ENCODE assay signal across 8 cellular contexts in genomic region chr21:33403128-33403785, GRCh38. TPM values are rescaled to one million over a fixed set of nuclear protein-coding genes. Genes with fewer than 3 reads are reported as not detected.
DNase-seq lines count a peak whose midpoint lies in the region; ATAC-seq and TF ChIP-seq lines count a peak whose summit lies in the region.

A gene with protein sequence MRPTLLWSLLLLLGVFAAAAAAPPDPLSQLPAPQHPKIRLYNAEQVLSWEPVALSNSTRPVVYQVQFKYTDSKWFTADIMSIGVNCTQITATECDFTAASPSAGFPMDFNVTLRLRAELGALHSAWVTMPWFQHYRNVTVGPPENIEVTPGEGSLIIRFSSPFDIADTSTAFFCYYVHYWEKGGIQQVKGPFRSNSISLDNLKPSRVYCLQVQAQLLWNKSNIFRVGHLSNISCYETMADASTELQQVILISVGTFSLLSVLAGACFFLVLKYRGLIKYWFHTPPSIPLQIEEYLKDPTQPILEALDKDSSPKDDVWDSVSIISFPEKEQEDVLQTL (plus strand): TSS chr21:33403413. CDS start chr21:33403544, 131 bp downstream.

- no peaks in the 10 kb centered on the region for H3K9me3 Mint-ChIP-seq in GM23338

- WGBS in adrenal gland, 4 donors, result 0 to 1% (median 0%) methylated on average over 13 to 84 of the region's 89 CpGs
- WGBS in psoas muscle, 3 donors, result 0 to 1% (median 0%) methylated on average over 41 to 89 of the region's 89 CpGs

- ATAC-seq in GM23338 (peak; percentile 47), psoas muscle (peak; percentile 37 to 65 (median 56)), HG02571 (IDR thresholded peaks at IDR 0.05; ENCODE audit: unreplicated experiment) (no peak)

- H3K27ac ChIP-seq in GM23338 (ENCODE audit: low read depth), result peak within 1 kb of the TSS; percentile 52; the same call in 1 of the 2 replicates
- peak within 1 kb of the TSS; percentile 96 to 99 (median 98) for H3K27ac ChIP-seq in Peyer's patch
- H3K27ac ChIP-seq in adrenal gland, result peak within 1 kb of the TSS; percentile 76 to 99 (median 90)
- peak within 1 kb of the TSS; percentile 95 for H3K27ac ChIP-seq in left ventricle myocardium inferior (replicated peaks)
- H3K27ac ChIP-seq in psoas muscle, result peak within 1 kb of the TSS; percentile 84

- no peaks in the 10 kb centered on the region for H3K9me2 ChIP-seq in GM23338 (ENCODE audit: insufficient read depth)

- peaks cover 37% of the 10 kb centered on the region for H3K79me2 ChIP-seq in GM23338 (replicated peaks; ENCODE audit: insufficient read depth)

- peak within 1 kb of the TSS; percentile 94 for H3K4me2 ChIP-seq in GM23338

- no peaks in the 10 kb centered on the region for H3K36me3 ChIP-seq in GM23338 (ENCODE audit: insufficient read depth)
- H3K36me3 ChIP-seq in Peyer's patch, result no peaks in the 10 kb centered on the region
- no peaks in the 10 kb centered on the region for H3K36me3 ChIP-seq in adrenal gland (replicated peaks in 1 of 2)
- no peaks in the 10 kb centered on the region for H3K36me3 ChIP-seq in left ventricle myocardium inferior
- peaks cover 0 to 5% of the 10 kb centered on the region in 2 donors for H3K36me3 ChIP-seq in psoas muscle (ENCODE audit: insufficient read depth in 1 of 2, low read depth in 1 of 2)

- H3K4me3 ChIP-seq in GM23338 (peak within 1 kb of the TSS; percentile 90), Peyer's patch (peak within 1 kb of the TSS; percentile 85 to 97 (median 94)), adrenal gland (peak within 1 kb of the TSS; percentile 3 to 97 (median 76)), left ventricle myocardium inferior (peak within 1 kb of the TSS; percentile 96), psoas muscle (peak within 1 kb of the TSS; percentile 77)

- H3K27me3 Mint-ChIP-seq in GM23338 (ENCODE audit: insufficient read depth, low read depth, poor library complexity), result peaks cover 17% of the 10 kb centered on the region

- intact Hi-C loops in adrenal gland (cut with DNase I) (no loop called here), left ventricle myocardium inferior (cut with micrococcal nuclease) (no loop called here), psoas muscle (cut with DNase I) (no loop called here)

- H3K4me1 Mint-ChIP-seq in GM23338, result peaks cover 11% of the 10 kb centered on the region

- peak within 1 kb of the TSS; percentile 93 for H2AFZ ChIP-seq in GM23338

- peak within 1 kb of the TSS; percentile 41; the same call in 1 of the 2 replicates for H3K27ac Mint-ChIP-seq in GM23338

- TF ChIP-seq CTCF in GM23338 (conservative IDR thresholded peaks at IDR 0.05; ENCODE audit: low read depth in 2 of 2), result no peak
- TF ChIP-seq CTCF in Peyer's patch (IDR thresholded peaks at IDR 0.05), result no peak
- TF ChIP-seq CTCF in adrenal gland (IDR thresholded peaks at IDR 0.05), result no peak
- no peak for TF ChIP-seq CTCF in left ventricle myocardium inferior (IDR thresholded peaks at IDR 0.05; ENCODE audit: borderline replicate concordance)
- TF ChIP-seq CTCF in psoas muscle (IDR thresholded peaks at IDR 0.05), result no peak

- H3K36me3 Mint-ChIP-seq in GM23338 (ENCODE audit: low read depth), result peaks cover 7% of the 10 kb centered on the region; the same call in 1 of the 3 replicates

- H3K27me3 ChIP-seq in GM23338 (ENCODE audit: insufficient read depth), result peaks cover 5% of the 10 kb centered on the region; the same call in 1 of the 2 replicates
- no peaks in the 10 kb centered on the region for H3K27me3 ChIP-seq in Peyer's patch
- H3K27me3 ChIP-seq in adrenal gland, result no peaks in the 10 kb centered on the region
- H3K27me3 ChIP-seq in left ventricle myocardium inferior (ENCODE audit: low read depth), result no peaks in the 10 kb centered on the region
- no peaks in the 10 kb centered on the region for H3K27me3 ChIP-seq in psoas muscle (ENCODE audit: insufficient read depth in 3 of 3, low read length in 2 of 3)

- peak in 1 of 2 donors; percentile 24 for TF ChIP-seq POLR2A in Peyer's patch (IDR thresholded peaks at IDR 0.05)
- peak in 1 of 2 donors; percentile 46 for TF ChIP-seq POLR2A in adrenal gland (IDR thresholded peaks at IDR 0.05)

- H3K4me1 ChIP-seq in GM23338 (ENCODE audit: insufficient read depth) (peaks cover 4% of the 10 kb centered on the region; the same call in 1 of the 2 replicates), Peyer's patch (peaks cover 0 to 35% (median 11%) of the 10 kb centered on the region in 4 donors), adrenal gland (replicated peaks in 1 of 2) (peaks cover 6 to 14% of the 10 kb centered on the region in 2 donors), left ventricle myocardium inferior (peaks cover 47% of the 10 kb centered on the region), psoas muscle (peaks cover 11% of the 10 kb centered on the region)

- peaks cover 13% of the 10 kb centered on the region; the same call in 1 of the 2 replicates for H3F3A ChIP-seq in GM23338 (replicated peaks; ENCODE audit: low read depth)

- H3K9me3 ChIP-seq in Peyer's patch (no peaks in the 10 kb centered on the region), adrenal gland (replicated peaks in 1 of 3) (no peaks in the 10 kb centered on the region), left ventricle myocardium inferior (replicated peaks) (no peaks in the 10 kb centered on the region), psoas muscle (no peaks in the 10 kb centered on the region)

- DNase-seq in CMK (ENCODE audit: low read depth) (peak; percentile 25), GM23338 (ENCODE audit: low spot score) (peak; percentile 58), Peyer's patch (peak; percentile 48 to 69 (median 68)), adrenal gland (peak in 2 of 7 donors; percentile 36 to 48), left ventricle myocardium inferior (peak; percentile 50), psoas muscle (peak; percentile 52 to 65), KG1 (lab: John Stamatoyannopoulos, UW) (no peak)

- H3K4me3 Mint-ChIP-seq in GM23338, result peak within 1 kb of the TSS; percentile 90

- H4K20me1 ChIP-seq in GM23338 (replicated peaks; ENCODE audit: insufficient read depth), result peaks cover 15% of the 10 kb centered on the region

TF ChIP-seq in GM23338, 12 proteins besides CTCF, POLR2A, EP300 and RAD21 (continues in another document):
- TF ChIP-seq, protein P1, sequence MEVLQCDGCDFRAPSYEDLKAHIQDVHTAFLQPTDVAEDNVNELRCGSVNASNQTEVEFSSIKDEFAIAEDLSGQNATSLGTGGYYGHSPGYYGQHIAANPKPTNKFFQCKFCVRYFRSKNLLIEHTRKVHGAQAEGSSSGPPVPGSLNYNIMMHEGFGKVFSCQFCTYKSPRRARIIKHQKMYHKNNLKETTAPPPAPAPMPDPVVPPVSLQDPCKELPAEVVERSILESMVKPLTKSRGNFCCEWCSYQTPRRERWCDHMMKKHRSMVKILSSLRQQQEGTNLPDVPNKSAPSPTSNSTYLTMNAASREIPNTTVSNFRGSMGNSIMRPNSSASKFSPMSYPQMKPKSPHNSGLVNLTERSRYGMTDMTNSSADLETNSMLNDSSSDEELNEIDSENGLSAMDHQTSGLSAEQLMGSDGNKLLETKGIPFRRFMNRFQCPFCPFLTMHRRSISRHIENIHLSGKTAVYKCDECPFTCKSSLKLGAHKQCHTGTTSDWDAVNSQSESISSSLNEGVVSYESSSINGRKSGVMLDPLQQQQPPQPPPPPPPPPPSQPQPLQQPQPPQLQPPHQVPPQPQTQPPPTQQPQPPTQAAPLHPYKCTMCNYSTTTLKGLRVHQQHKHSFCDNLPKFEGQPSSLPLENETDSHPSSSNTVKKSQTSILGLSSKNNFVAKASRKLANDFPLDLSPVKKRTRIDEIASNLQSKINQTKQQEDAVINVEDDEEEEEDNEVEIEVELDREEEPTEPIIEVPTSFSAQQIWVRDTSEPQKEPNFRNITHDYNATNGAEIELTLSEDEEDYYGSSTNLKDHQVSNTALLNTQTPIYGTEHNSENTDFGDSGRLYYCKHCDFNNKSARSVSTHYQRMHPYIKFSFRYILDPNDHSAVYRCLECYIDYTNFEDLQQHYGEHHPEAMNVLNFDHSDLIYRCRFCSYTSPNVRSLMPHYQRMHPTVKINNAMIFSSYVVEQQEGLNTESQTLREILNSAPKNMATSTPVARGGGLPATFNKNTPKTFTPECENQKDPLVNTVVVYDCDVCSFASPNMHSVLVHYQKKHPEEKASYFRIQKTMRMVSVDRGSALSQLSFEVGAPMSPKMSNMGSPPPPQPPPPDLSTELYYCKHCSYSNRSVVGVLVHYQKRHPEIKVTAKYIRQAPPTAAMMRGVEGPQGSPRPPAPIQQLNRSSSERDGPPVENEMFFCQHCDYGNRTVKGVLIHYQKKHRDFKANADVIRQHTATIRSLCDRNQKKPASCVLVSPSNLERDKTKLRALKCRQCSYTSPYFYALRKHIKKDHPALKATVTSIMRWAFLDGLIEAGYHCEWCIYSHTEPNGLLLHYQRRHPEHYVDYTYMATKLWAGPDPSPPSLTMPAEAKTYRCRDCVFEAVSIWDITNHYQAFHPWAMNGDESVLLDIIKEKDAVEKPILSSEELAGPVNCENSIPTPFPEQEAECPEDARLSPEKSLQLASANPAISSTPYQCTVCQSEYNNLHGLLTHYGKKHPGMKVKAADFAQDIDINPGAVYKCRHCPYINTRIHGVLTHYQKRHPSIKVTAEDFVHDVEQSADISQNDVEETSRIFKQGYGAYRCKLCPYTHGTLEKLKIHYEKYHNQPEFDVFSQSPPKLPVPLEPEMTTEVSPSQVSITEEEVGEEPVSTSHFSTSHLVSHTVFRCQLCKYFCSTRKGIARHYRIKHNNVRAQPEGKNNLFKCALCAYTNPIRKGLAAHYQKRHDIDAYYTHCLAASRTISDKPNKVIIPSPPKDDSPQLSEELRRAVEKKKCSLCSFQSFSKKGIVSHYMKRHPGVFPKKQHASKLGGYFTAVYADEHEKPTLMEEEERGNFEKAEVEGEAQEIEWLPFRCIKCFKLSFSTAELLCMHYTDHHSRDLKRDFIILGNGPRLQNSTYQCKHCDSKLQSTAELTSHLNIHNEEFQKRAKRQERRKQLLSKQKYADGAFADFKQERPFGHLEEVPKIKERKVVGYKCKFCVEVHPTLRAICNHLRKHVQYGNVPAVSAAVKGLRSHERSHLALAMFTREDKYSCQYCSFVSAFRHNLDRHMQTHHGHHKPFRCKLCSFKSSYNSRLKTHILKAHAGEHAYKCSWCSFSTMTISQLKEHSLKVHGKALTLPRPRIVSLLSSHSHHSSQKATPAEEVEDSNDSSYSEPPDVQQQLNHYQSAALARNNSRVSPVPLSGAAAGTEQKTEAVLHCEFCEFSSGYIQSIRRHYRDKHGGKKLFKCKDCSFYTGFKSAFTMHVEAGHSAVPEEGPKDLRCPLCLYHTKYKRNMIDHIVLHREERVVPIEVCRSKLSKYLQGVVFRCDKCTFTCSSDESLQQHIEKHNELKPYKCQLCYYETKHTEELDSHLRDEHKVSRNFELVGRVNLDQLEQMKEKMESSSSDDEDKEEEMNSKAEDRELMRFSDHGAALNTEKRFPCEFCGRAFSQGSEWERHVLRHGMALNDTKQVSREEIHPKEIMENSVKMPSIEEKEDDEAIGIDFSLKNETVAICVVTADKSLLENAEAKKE (CRISPR knock-in tag; IDR thresholded peaks at IDR 0.05), result no peak
- no peak for TF ChIP-seq JUNB (IDR thresholded peaks at IDR 0.05; ENCODE audit: unreplicated experiment)

RNA-seq across cellular contexts. Expression of the gene that starts here (rescaled TPM):
- total RNA-seq in GM23338 (2014; rRNA removed; shearing (Covaris generic)), result 21.9 and 25.0 TPM in 2 replicates
- 29.4 and 29.9 TPM in 2 replicates for polyA plus RNA-seq in GM23338 (2016; fragmentation: Nextera tagmentation; extraction: Ambion mirVana)
- total RNA-seq in Peyer's patch, result 10 to 100 TPM; 53.7 to 96.3 (median 67.6) TPM
- total RNA-seq in adrenal gland, result 10 to 100 TPM; 44.5 to 75.8 (median 64.0) TPM
- 10 to 100 TPM; 50.3 to 87.4 (median 57.4) TPM for polyA plus RNA-seq in adrenal gland
- 34.6 TPM for total RNA-seq in left ventricle myocardium inferior
- total RNA-seq in psoas muscle, result 10 to 100 TPM; 16.0 to 42.9 (median 31.3) TPM
- polyA plus RNA-seq in psoas muscle, result 10 to 100 TPM; 11.7 to 24.7 (median 22.2) TPM
